In genomic region chr19:7641288-7642276, GRCh38 we compare ENCODE assay signal across 1 cellular context.
TF ChIP-seq lines count a peak whose summit lies in the region.

No MANE protein-coding gene starts in this region.

TF ChIP-seq in HepG2, 621 proteins besides CTCF, POLR2A, EP300 and RAD21:
- no peak for TF ChIP-seq PRPF4 (IDR thresholded peaks at IDR 0.05; ENCODE audit: low read depth, low read length, poor library complexity, severe bottlenecking)
- peak; percentile 30 for TF ChIP-seq RBFOX2 (IDR thresholded peaks at IDR 0.05; ENCODE audit: low read depth, low read length)
- 0 out of 2 replicates have a peak, but pooled peaks have one; percentile 7 for TF ChIP-seq ZBTB33 (CRISPR knock-in tag; IDR thresholded peaks at IDR 0.05)
- TF ChIP-seq SMC3 (IDR thresholded peaks at IDR 0.05; ENCODE audit: low read length), result peak; percentile 2; the same call in 1 of the 2 replicates
